32 cellular contexts compared by ENCODE assay signal in the genomic region with DNA sequence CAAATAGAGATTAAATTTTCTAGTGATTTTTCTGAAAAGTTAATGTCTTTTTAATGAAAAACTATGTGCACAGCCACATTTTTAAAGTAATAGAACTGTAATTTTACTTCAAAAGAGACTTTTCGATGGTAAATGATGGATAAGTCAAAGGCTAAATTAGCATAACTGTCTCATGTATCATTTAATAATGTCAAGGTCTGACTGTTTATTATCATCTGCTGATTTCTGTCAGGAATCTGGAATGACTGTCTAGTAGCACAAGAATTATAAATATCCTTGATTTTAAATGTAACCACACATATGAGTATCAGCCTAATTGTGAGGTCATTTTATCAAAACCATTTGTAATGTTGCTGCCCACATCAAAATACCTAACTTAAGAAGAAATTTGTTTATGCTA.
"Had no signal": no experiment of that assay in that cellular context is flagged by ENCODE, and none has a peak within 500 bp of the region (broad histone marks: within the 10 kb centered on the region; RNA-seq: fewer than 3 reads in every experiment).

No MANE protein-coding gene starts in this region.

- H3K4me1 ChIP-seq: adrenal gland, ascending aorta, body of pancreas, breast epithelium had no signal

- DNase-seq: activated effector memory CD4-positive, alpha-beta T cell treated with anti-CD3 and anti-CD28 coated beads, Interleukin-2, amount 50 U/mL, for 16 hours; activated effector memory CD4-positive, alpha-beta T cell treated with Interleukin-2 at 50 U/mL for 16 hours; activated gamma-delta T cell; activated gamma-delta T cell treated with Interleukin-2 at 50 U/mL for 16 hours; activated naive CD4-positive, alpha-beta T cell; activated naive CD4-positive, alpha-beta T cell treated with anti-CD3 and anti-CD28 coated beads for 36 hours; activated naive CD4-positive, alpha-beta T cell treated with anti-CD3 and anti-CD28 coated beads, Interleukin-2, amount 10 ng/mL, durations not matched to agents 7 days and 5 days; activated naive CD4-positive, alpha-beta T cell treated with anti-CD3 and anti-CD28 coated beads, Interleukin-2, amount 50 U/mL, for 16 hours; activated naive CD4-positive, alpha-beta T cell treated with Interleukin-2 at 50 U/mL for 16 hours; activated naive CD8-positive, alpha-beta T cell treated with anti-CD3 and anti-CD28 coated beads for 36 hours; activated naive CD8-positive, alpha-beta T cell treated with anti-CD3 and anti-CD28 coated beads, Interleukin-2, amount 10 ng/mL, durations not matched to agents 7 days and 5 days; activated naive CD8-positive, alpha-beta T cell treated with anti-CD3 and anti-CD28 coated beads, Interleukin-2, amount 50 U/mL, for 24 hours; activated T-cell treated with anti-CD3 and anti-CD28 coated beads, Interleukin-2, amount 50 U/mL, for 1 hour; activated T-cell treated with anti-CD3 and anti-CD28 coated beads, Interleukin-2, amount 50 U/mL, for 24 hours; activated T-cell treated with anti-CD3 and anti-CD28 coated beads, Interleukin-2, amount 50 U/mL, for 4 hours; activated T-cell treated with anti-CD3 and anti-CD28 coated beads, Interleukin-2, amount 50 U/mL, for 48 hours; activated T-cell treated with anti-CD3 and anti-CD28 coated beads, Interleukin-2, amount 50 U/mL, for 72 hours; adrenal gland; amniotic stem cell; amygdala; anterior cingulate cortex; aorta; body of pancreas; brain microvascular endothelial cell; caudate nucleus; central memory CD4-positive, alpha-beta T cell; cerebellar nuclear complex had no signal

- H3K9me3 ChIP-seq: ascending aorta, body of pancreas, breast epithelium had no signal

- ATAC-seq: activated naive CD4-positive, alpha-beta T cell treated with anti-CD3 and anti-CD28 coated beads, Interleukin-2, amount 50 U/mL, for 72 hours; activated naive CD8-positive, alpha-beta T cell treated with anti-CD3 and anti-CD28 coated beads, Interleukin-2, amount 50 U/mL, for 24 hours; activated T-cell treated with anti-CD3 and anti-CD28 coated beads, Interleukin-2, amount 50 U/mL, for 4 hours; activated T-cell treated with anti-CD3 and anti-CD28 coated beads, Interleukin-2, amount 50 U/mL, for 72 hours; activated T-helper 17 cell treated with anti-CD3 and anti-CD28 coated beads, Interleukin-2, amount 50 U/mL, for 72 hours; body of pancreas had no signal

- H3K4me3 ChIP-seq: adrenal gland, ascending aorta, body of pancreas, breast epithelium, cardiac muscle cell had no signal

- H3K27ac ChIP-seq: adrenal gland, ascending aorta, body of pancreas, brain microvascular endothelial cell, breast epithelium, cardiac muscle cell had no signal

- H3K27me3 ChIP-seq: adrenal gland, ascending aorta, body of pancreas, brain microvascular endothelial cell, breast epithelium, cardiac muscle cell had no signal

- H3K36me3 ChIP-seq: adrenal gland, ascending aorta, brain microvascular endothelial cell, breast epithelium, cardiac muscle cell had no signal
